ENCODE assay signal across 10 cellular contexts in the genomic region with DNA sequence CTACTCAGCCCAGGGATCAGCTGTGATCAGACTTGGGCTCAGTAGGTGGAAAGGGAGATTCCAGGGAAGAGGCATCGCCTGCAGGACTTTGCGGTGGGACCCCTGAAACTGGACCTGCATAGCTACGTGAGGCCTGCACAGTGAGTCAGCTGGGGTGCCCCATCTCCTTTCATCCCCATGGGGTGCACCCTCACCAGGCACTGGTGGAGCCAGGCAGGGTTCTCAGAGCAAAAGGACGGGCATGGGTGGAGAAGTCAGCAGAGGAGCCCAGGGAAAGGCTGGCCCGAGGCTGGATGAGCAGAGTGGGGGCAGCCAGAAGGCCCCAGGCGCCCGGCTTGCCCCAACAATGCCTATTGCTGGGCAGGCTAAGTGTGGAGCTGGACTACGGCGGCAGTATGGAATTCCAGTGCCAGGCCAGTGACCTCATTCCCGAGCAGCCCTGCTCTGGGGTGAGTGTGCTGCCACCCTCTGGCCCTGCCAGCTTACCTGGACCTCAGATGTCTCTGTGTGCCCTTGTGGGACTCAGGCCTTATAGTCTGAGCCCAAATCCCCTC. TPM values are rescaled to one million over a fixed set of nuclear protein-coding genes. Genes with fewer than 3 reads are reported as not detected.
A peak's percentile ranks its signal among the peaks of the same experiment; 100 is the strongest.
DNase-seq lines count a peak whose midpoint lies in the region; ATAC-seq and TF ChIP-seq lines count a peak whose summit lies in the region.
"Had no signal": no experiment of that assay in that cellular context is flagged by ENCODE, and none has a peak within 500 bp of the region (broad histone marks: within the 10 kb centered on the region; RNA-seq: fewer than 3 reads in every experiment).

No MANE protein-coding gene starts in this region.

- no peak overlapping the region for H3K4me3 Mint-ChIP-seq in stimulated activated memory B cell treated with anti-CD40 and anti-IgM and Interleukin-4, amounts not matched to agents 10 μg/mL and 1 μg/mL and 100 μg/mL, for 72 hours
- H3K4me3 Mint-ChIP-seq: brain; effector memory CD8-positive, alpha-beta T cell had no signal

- no peaks in the 10 kb centered on the region for H3K9me3 Mint-ChIP-seq in stimulated activated memory B cell treated with anti-CD40 and anti-IgM and Interleukin-4, amounts not matched to agents 10 μg/mL and 1 μg/mL and 100 μg/mL, for 72 hours
- H3K9me3 Mint-ChIP-seq: brain; effector memory CD8-positive, alpha-beta T cell had no signal

- H3K27ac Mint-ChIP-seq in stimulated activated memory B cell treated with anti-CD40 and anti-IgM and Interleukin-4, amounts not matched to agents 10 μg/mL and 1 μg/mL and 100 μg/mL, for 72 hours, result no peak overlapping the region

- H3K36me3 ChIP-seq in right atrium auricular region (peaks cover 22% of the 10 kb centered on the region), lung (ENCODE audit: control insufficient read depth in 2 of 2, insufficient read depth in 2 of 2, low read length in 2 of 2) (peaks cover 3 to 27% of the 10 kb centered on the region in 2 donors), upper lobe of left lung (peaks cover 0 to 31% (median 23%) of the 10 kb centered on the region in 4 donors)

- intact Hi-C loops in Right ventricle myocardium inferior (cut with DNase I), result loop anchor here (5.0 to 10.0 kb wide), 2 partner anchors 228 to 365 kb away; partner anchors contain the start of gene XYLB

- no peak for TF ChIP-seq POLR2A in upper lobe of left lung (IDR thresholded peaks at IDR 0.05)

- peak; percentile 79 for ATAC-seq in Right ventricle myocardium inferior
- no peak for ATAC-seq in lung (ENCODE audit: insufficient read depth, low FRiP score)
- ATAC-seq in upper lobe of left lung (ENCODE audit: low FRiP score in 2 of 2), result peak; percentile 35 to 76
- no peak for ATAC-seq in HG02885 (IDR thresholded peaks at IDR 0.05; ENCODE audit: poor library complexity, unreplicated experiment)
- ATAC-seq in stimulated activated memory B cell treated with anti-CD40 and anti-IgM and Interleukin-4, amounts not matched to agents 10 μg/mL and 1 μg/mL and 100 μg/mL, for 72 hours, result no peak

- peaks cover 18% of the 10 kb centered on the region for H3K4me1 Mint-ChIP-seq in stimulated activated memory B cell treated with anti-CD40 and anti-IgM and Interleukin-4, amounts not matched to agents 10 μg/mL and 1 μg/mL and 100 μg/mL, for 72 hours
- H3K4me1 Mint-ChIP-seq: brain had no signal

- no peak for TF ChIP-seq EP300 in upper lobe of left lung (IDR thresholded peaks at IDR 0.05)

- H3K9me3 ChIP-seq in right atrium auricular region (no peaks in the 10 kb centered on the region), lung (ENCODE audit: control insufficient read depth in 2 of 2, insufficient read depth in 1 of 2, low read length in 1 of 2) (no peaks in the 10 kb centered on the region), upper lobe of left lung (no peaks in the 10 kb centered on the region)

- in situ Hi-C loops in GM13977 (cut with MboI; ENCODE audit: low pct_unique_long_range_greater_than_20kb, low sequenced_read_pairs, unreplicated experiment), result no loop called here

- H3K4me3 ChIP-seq in right atrium auricular region (no peak overlapping the region), lung (no peak overlapping the region), upper lobe of left lung (no peak overlapping the region)

- H3K36me3 Mint-ChIP-seq in stimulated activated memory B cell treated with anti-CD40 and anti-IgM and Interleukin-4, amounts not matched to agents 10 μg/mL and 1 μg/mL and 100 μg/mL, for 72 hours, result peaks cover 32% of the 10 kb centered on the region

- peaks cover 15% of the 10 kb centered on the region for H3K27me3 Mint-ChIP-seq in stimulated activated memory B cell treated with anti-CD40 and anti-IgM and Interleukin-4, amounts not matched to agents 10 μg/mL and 1 μg/mL and 100 μg/mL, for 72 hours
- H3K27me3 Mint-ChIP-seq: brain; effector memory CD8-positive, alpha-beta T cell had no signal

- WGBS in lung, 2 donors, result 78 to 94% methylated on average over 10 of the region's 10 CpGs
- 95% methylated on average over 10 of the region's 10 CpGs; no CpG with 5 or more reads in 1 of the 2 donors for WGBS in upper lobe of left lung, 2 donors

- no peaks in the 10 kb centered on the region for H3K27me3 ChIP-seq in right atrium auricular region
- H3K27me3 ChIP-seq in lung (ENCODE audit: control insufficient read depth, insufficient read depth), result no peaks in the 10 kb centered on the region
- no peaks in the 10 kb centered on the region for H3K27me3 ChIP-seq in upper lobe of left lung

- H3K27ac ChIP-seq in right atrium auricular region (no peak overlapping the region), lung (ENCODE audit: low read depth in 1 of 2, low read length in 1 of 2) (no peak overlapping the region), upper lobe of left lung (no peak overlapping the region)

- no peak for TF ChIP-seq CTCF in right atrium auricular region (IDR thresholded peaks at IDR 0.05)
- no peak for TF ChIP-seq CTCF in lung (IDR thresholded peaks at IDR 0.05; ENCODE audit: control extremely low read depth, extremely low read depth)
- TF ChIP-seq CTCF in upper lobe of left lung (IDR thresholded peaks at IDR 0.05), result no peak
- TF ChIP-seq CTCF in GM13977 (IDR thresholded peaks at IDR 0.05; ENCODE audit: extremely low read depth, insufficient read depth, missing control alignments), result no peak

- DNase-seq in Right ventricle myocardium inferior (ENCODE audit: missing footprints) (peak; percentile 50), right atrium auricular region (ENCODE audit: low spot score) (no peak), cerebellum (ENCODE audit: low spot score) (peak; percentile 63), lung (ENCODE audit: low spot score) (peak; percentile 59), upper lobe of left lung (peak in 1 of 2 donors; percentile 72), GM13977 (ENCODE audit: low spot score) (no peak)

- H3K4me1 ChIP-seq in right atrium auricular region, result no peaks in the 10 kb centered on the region
- no peaks in the 10 kb centered on the region for H3K4me1 ChIP-seq in lung (ENCODE audit: control insufficient read depth in 2 of 2, insufficient read depth in 2 of 2, low read length in 2 of 2)
- no peaks in the 10 kb centered on the region for H3K4me1 ChIP-seq in upper lobe of left lung

RNA-seq across cellular contexts. Expression of gene ACAA1, which starts 19.7 kb away (rescaled TPM):
- total RNA-seq in Right ventricle myocardium inferior (116 TPM), right atrium auricular region (10 to 100 TPM; 50.9 to 74.0 TPM), cerebellum (22.4 TPM), lung (100 to 1,000 TPM in 1 of 2 donors, 10 to 100 TPM in 1; 50.1 to 112 TPM), upper lobe of left lung (100 to 1,000 TPM in 4 of 6 donors, 10 to 100 TPM in 2; 67.1 to 170 (median 116) TPM)
- 10 to 100 TPM; 83.9 to 94.2 TPM for polyA plus RNA-seq in lung

RNA-seq across cellular contexts. Expression of gene MYD88, which starts 21.2 kb away (rescaled TPM):
- 8.8 TPM for total RNA-seq in Right ventricle myocardium inferior
- total RNA-seq in right atrium auricular region, result 10 to 100 TPM in 1 of 2 donors, 1 to 10 TPM in 1; 7.1 to 14.3 TPM
- 3.4 TPM for total RNA-seq in cerebellum
- 10 to 100 TPM; 35.4 to 85.3 TPM for total RNA-seq in lung
- polyA plus RNA-seq in lung, result 100 to 1,000 TPM in 1 of 2 donors, 10 to 100 TPM in 1; 32.5 to 145 TPM
- total RNA-seq in upper lobe of left lung, result 100 to 1,000 TPM in 2 of 6 donors, 10 to 100 TPM in 4; 38.1 to 116 (median 83.3) TPM

RNA-seq across cellular contexts. Expression of gene OXSR1, which starts 48.1 kb away (rescaled TPM):
- total RNA-seq in Right ventricle myocardium inferior (24.6 TPM), right atrium auricular region (10 to 100 TPM; 25.8 to 27.2 TPM), cerebellum (45.1 TPM), lung (10 to 100 TPM; 28.8 to 38.9 TPM), upper lobe of left lung (10 to 100 TPM; 26.6 to 43.7 (median 31.6) TPM)
- 10 to 100 TPM; 11.9 to 21.0 TPM for polyA plus RNA-seq in lung

Comparison
In these comparisons a context has a peak if more than half of its experiments do, and no peak if none do; other contexts are left out.
1. DNase-seq: peak in Right ventricle myocardium inferior (single experiment), cerebellum (single experiment) and lung (single experiment); none in right atrium auricular region (single experiment) and GM13977 (single experiment).
2. ATAC-seq: peak in Right ventricle myocardium inferior (single experiment) and upper lobe of left lung (2 of 2); none in lung (single experiment), HG02885 (single experiment) and stimulated activated memory B cell treated with anti-CD40 and anti-IgM and Interleukin-4, amounts not matched to agents 10 μg/mL and 1 μg/mL and 100 μg/mL, for 72 hours (single experiment).